1 cellular context compared by ENCODE assay signal in the genomic region with DNA sequence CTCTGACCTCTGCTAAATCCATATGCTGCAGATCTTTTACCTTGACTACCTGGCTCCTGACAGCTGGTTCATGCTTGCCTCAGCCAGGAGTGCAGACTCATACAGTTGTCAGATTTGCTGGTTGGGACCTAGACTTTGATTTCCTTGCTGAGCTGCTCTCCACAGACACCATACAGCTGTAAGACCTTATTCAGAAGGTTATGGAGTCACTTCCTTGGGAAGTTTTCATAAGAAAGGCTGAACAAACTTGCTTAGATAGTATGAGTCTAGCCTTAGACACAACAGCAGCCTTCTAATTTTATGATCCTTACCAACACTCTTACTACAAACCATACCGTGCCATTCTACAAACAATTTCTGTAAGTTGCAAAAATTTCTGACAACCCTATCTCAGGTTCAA.
TF ChIP-seq lines count a peak whose summit lies in the region.

No MANE protein-coding gene starts in this region.

TF ChIP-seq in IMR-90, 13 proteins besides CTCF, POLR2A, EP300 and RAD21:
- TF ChIP-seq BHLHE40 (IDR thresholded peaks at IDR 0.05; ENCODE audit: low read depth, low read length) = no peak
- no peak for TF ChIP-seq SMC3 (IDR thresholded peaks at IDR 0.05; ENCODE audit: low read depth, low read length)
- TF ChIP-seq NFE2L2 (IDR thresholded peaks at IDR 0.05; ENCODE audit: low read depth, low read length) = no peak
